Comparison of ENCODE assay signal across 8 cellular contexts in the genomic region with DNA sequence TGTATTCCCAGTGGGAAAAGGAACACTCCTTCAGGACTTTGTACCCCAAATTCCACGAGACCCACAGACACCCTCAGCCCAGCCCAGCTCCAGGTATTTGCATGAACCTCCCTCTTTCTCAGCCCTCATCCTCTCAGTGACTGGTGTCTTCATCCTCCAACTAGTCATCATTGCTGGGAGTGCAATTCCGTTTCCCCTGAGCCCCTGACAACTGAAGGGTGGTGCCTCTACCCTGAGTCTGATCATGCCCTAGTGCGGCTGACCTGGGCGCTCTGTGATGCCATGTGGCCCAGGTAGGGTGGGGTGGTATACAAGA. TPM values are rescaled to one million over a fixed set of nuclear protein-coding genes. Genes with fewer than 3 reads are reported as not detected.
DNase-seq lines count a peak whose midpoint lies in the region; ATAC-seq and TF ChIP-seq lines count a peak whose summit lies in the region.

No MANE protein-coding gene starts in this region.

- H3K4me1 Mint-ChIP-seq in activated CD4-positive, alpha-beta T cell treated with anti-CD3 and anti-CD28 coated beads, Interleukin-2, amount 10 ng/mL, durations not matched to agents 7 days and 5 days: peaks cover 51% of the 10 kb centered on the region
- H3K4me1 Mint-ChIP-seq in activated naive CD8-positive, alpha-beta T cell (ENCODE audit: low read depth): peaks cover 47% of the 10 kb centered on the region

- peaks cover 9% of the 10 kb centered on the region for H3K36me3 Mint-ChIP-seq in activated CD4-positive, alpha-beta T cell treated with anti-CD3 and anti-CD28 coated beads, Interleukin-2, amount 10 ng/mL, durations not matched to agents 7 days and 5 days (ENCODE audit: low read depth)
- H3K36me3 Mint-ChIP-seq in activated naive CD8-positive, alpha-beta T cell: no peaks in the 10 kb centered on the region

- H3K4me1 ChIP-seq in lower lobe of right lung (peaks cover 28% of the 10 kb centered on the region), aorta (ENCODE audit: control insufficient read depth in 1 of 2, insufficient read depth in 2 of 2, low read length in 2 of 2) (peaks cover 0 to 2% of the 10 kb centered on the region in 2 donors)

- peak overlapping the region; percentile 74 for H3K27ac ChIP-seq in lower lobe of right lung
- H3K27ac ChIP-seq in aorta (ENCODE audit: low read depth in 1 of 2, low read length in 2 of 2): peak overlapping the region in 1 of 2 donors; percentile 39

- H3K36me3 ChIP-seq in lower lobe of right lung (no peaks in the 10 kb centered on the region), aorta (ENCODE audit: control insufficient read depth in 1 of 2, insufficient read depth in 2 of 2, low read length in 1 of 2) (no peaks in the 10 kb centered on the region)

- H3K27me3 ChIP-seq in lower lobe of right lung (ENCODE audit: low read depth): no peaks in the 10 kb centered on the region
- no peaks in the 10 kb centered on the region for H3K27me3 ChIP-seq in aorta (ENCODE audit: control insufficient read depth in 1 of 2, insufficient read depth in 2 of 2, low read length in 1 of 2)

- no peaks in the 10 kb centered on the region for H3K9me3 Mint-ChIP-seq in activated CD4-positive, alpha-beta T cell treated with anti-CD3 and anti-CD28 coated beads, Interleukin-2, amount 10 ng/mL, durations not matched to agents 7 days and 5 days
- H3K9me3 Mint-ChIP-seq in activated naive CD8-positive, alpha-beta T cell (ENCODE audit: low read depth): no peaks in the 10 kb centered on the region

- POLR2A ChIA-PET in activated CD4-positive, alpha-beta T cell treated with anti-CD3 and anti-CD28 coated beads, Interleukin-2, amount 10 ng/mL, durations not matched to agents 7 days and 5 days (lab: Charles Lee): no interaction called here

- DNase-seq in activated CD4-positive, alpha-beta T cell treated with anti-CD3 and anti-CD28 coated beads, Interleukin-2, amount 10 ng/mL, durations not matched to agents 7 days and 5 days: no peak
- DNase-seq in activated CD4-positive, alpha-beta T cell treated with anti-CD3 and anti-CD28 coated beads for 48 hours: no peak
- DNase-seq in lower lobe of right lung (no peak), aorta (no peak), DMS 273 treated with DMSO at 0.1 percent for 48 hours (lab: John Stamatoyannopoulos, UW) (no peak), activated gamma-delta T cell treated with Interleukin-2 at 50 U/mL for 16 hours (no peak)

- H3K27me3 Mint-ChIP-seq in activated CD4-positive, alpha-beta T cell treated with anti-CD3 and anti-CD28 coated beads, Interleukin-2, amount 10 ng/mL, durations not matched to agents 7 days and 5 days: peaks cover 3% of the 10 kb centered on the region
- H3K27me3 Mint-ChIP-seq in activated naive CD8-positive, alpha-beta T cell: no peaks in the 10 kb centered on the region

- H3K27ac Mint-ChIP-seq in activated CD4-positive, alpha-beta T cell treated with anti-CD3 and anti-CD28 coated beads, Interleukin-2, amount 10 ng/mL, durations not matched to agents 7 days and 5 days: peak overlapping the region; percentile 92
- H3K27ac Mint-ChIP-seq in activated naive CD8-positive, alpha-beta T cell: peak overlapping the region; percentile 85

- peak overlapping the region; percentile 84 for H3K4me3 Mint-ChIP-seq in activated CD4-positive, alpha-beta T cell treated with anti-CD3 and anti-CD28 coated beads, Interleukin-2, amount 10 ng/mL, durations not matched to agents 7 days and 5 days
- peak overlapping the region; percentile 90 for H3K4me3 Mint-ChIP-seq in activated naive CD8-positive, alpha-beta T cell

- intact Hi-C loops in lower lobe of right lung (cut with DNase I) (no loop called here), aorta (cut with DNase I) (no loop called here)

- CTCF ChIA-PET in activated CD4-positive, alpha-beta T cell treated with anti-CD3 and anti-CD28 coated beads, Interleukin-2, amount 10 ng/mL, durations not matched to agents 7 days and 5 days (lab: Charles Lee): interaction anchor here (1.9 to 3.6 kb wide), 2 partner anchors 21 to 25 kb away, joined by 6 to 9 read pairs; a partner anchor contains a TSS

- WGBS in aorta, 2 donors: 11 to 13% methylated on average over 4 of the region's 4 CpGs

- peak; percentile 7 for ATAC-seq in HG03097 (IDR thresholded peaks at IDR 0.05; ENCODE audit: low FRiP score, unreplicated experiment)
- no peak for ATAC-seq in lower lobe of right lung
- ATAC-seq in aorta (ENCODE audit: low FRiP score): no peak

- TF ChIP-seq CTCF in lower lobe of right lung (IDR thresholded peaks at IDR 0.05): no peak

- H3K4me3 ChIP-seq in lower lobe of right lung (peak overlapping the region; percentile 69), aorta (ENCODE audit: low read length in 2 of 2) (peak overlapping the region; percentile 23 to 36)

- H3K9me3 ChIP-seq in lower lobe of right lung (no peaks in the 10 kb centered on the region), aorta (ENCODE audit: control insufficient read depth, low read length) (no peaks in the 10 kb centered on the region)

RNA-seq across cellular contexts. Expression of a gene that starts 3.8 kb away (rescaled TPM):
- total RNA-seq in activated CD4-positive, alpha-beta T cell treated with anti-CD3 and anti-CD28 coated beads, Interleukin-2, amount 10 ng/mL, durations not matched to agents 7 days and 5 days: 10 to 100 TPM; 55.5 to 57.6 TPM
- 41.9 TPM for total RNA-seq in lower lobe of right lung
- total RNA-seq in aorta: 10 to 100 TPM; 20.7 to 41.3 TPM
- polyA plus RNA-seq in aorta: 100 to 1,000 TPM in 1 of 2 donors, 10 to 100 TPM in 1; 10.3 to 176 TPM

RNA-seq across cellular contexts. Expression of a gene that starts 24.6 kb away (rescaled TPM):
- 10 to 100 TPM; 46.5 to 56.9 TPM for total RNA-seq in activated CD4-positive, alpha-beta T cell treated with anti-CD3 and anti-CD28 coated beads, Interleukin-2, amount 10 ng/mL, durations not matched to agents 7 days and 5 days
- total RNA-seq in lower lobe of right lung (39.8 TPM), aorta (10 to 100 TPM; 18.7 to 30.5 TPM)
- 10 to 100 TPM in 1 of 2 donors, 1 to 10 TPM in 1; 5.1 to 11.0 TPM for polyA plus RNA-seq in aorta

RNA-seq across cellular contexts. Expression of a gene that starts 36.9 kb away (rescaled TPM):
- total RNA-seq in activated CD4-positive, alpha-beta T cell treated with anti-CD3 and anti-CD28 coated beads, Interleukin-2, amount 10 ng/mL, durations not matched to agents 7 days and 5 days: 10 to 100 TPM; 29.7 to 32.7 TPM
- total RNA-seq in lower lobe of right lung: 25.0 TPM
- 10 to 100 TPM; 21.4 to 25.1 TPM for total RNA-seq in aorta
- 10 to 100 TPM; 11.8 to 16.6 TPM for polyA plus RNA-seq in aorta

RNA-seq across cellular contexts. Expression of a gene that starts 43.4 kb away (rescaled TPM):
- 1 to 10 TPM; 4.1 to 5.1 TPM for total RNA-seq in activated CD4-positive, alpha-beta T cell treated with anti-CD3 and anti-CD28 coated beads, Interleukin-2, amount 10 ng/mL, durations not matched to agents 7 days and 5 days
- 9.1 TPM for total RNA-seq in lower lobe of right lung
- total RNA-seq in aorta: 1 to 10 TPM; 5.3 to 6.7 TPM
- polyA plus RNA-seq in aorta: 1 to 10 TPM; 1.8 to 4.2 TPM
